ENCODE assay signal across 1 cellular context in genomic region chr10:12129222-12130111, GRCh38.
TF ChIP-seq lines count a peak whose summit lies in the region.

TSS of gene SEC61A2 (plus strand) at chr10:12129677. CDS start at chr10:12129788, 111 bp downstream.

TF ChIP-seq in K562, 482 proteins besides CTCF, POLR2A, EP300 and RAD21 (continued from another document):
- TF ChIP-seq TRIM28 (IDR thresholded peaks at IDR 0.05), result peak; percentile 6; the same call in 1 of the 2 replicates
- TF ChIP-seq SNIP1 (IDR thresholded peaks at IDR 0.05; ENCODE audit: low read depth), result no peak
- no peak for TF ChIP-seq FOXO4 (CRISPR knock-in tag; IDR thresholded peaks at IDR 0.05)
- TF ChIP-seq POLR2H (tag; IDR thresholded peaks at IDR 0.05; ENCODE audit: low read depth), result peak; percentile 76
- peak; percentile 74 for TF ChIP-seq CXXC5 (CRISPR knock-in tag; IDR thresholded peaks at IDR 0.05)
- no peak for TF ChIP-seq ATF1 (CRISPR knock-in tag; IDR thresholded peaks at IDR 0.05)
- TF ChIP-seq ATF1 (tag; IDR thresholded peaks at IDR 0.05), result 0 out of 2 replicates have a peak, but pooled peaks have one; percentile 35
- peak; percentile 79 for TF ChIP-seq SUPT5H (IDR thresholded peaks at IDR 0.05)
- peak; percentile 12; the same call in 1 of the 2 replicates for TF ChIP-seq CREM (IDR thresholded peaks at IDR 0.05; ENCODE audit: low read depth)
- peak; percentile 78 for TF ChIP-seq MEIS2 (IDR thresholded peaks at IDR 0.05; ENCODE audit: partially characterized antibody)
- peak; percentile 92 for TF ChIP-seq ZFX (CRISPR knock-in tag; IDR thresholded peaks at IDR 0.05)
- TF ChIP-seq NUFIP1 (IDR thresholded peaks at IDR 0.05; ENCODE audit: partially characterized antibody), result no peak
- TF ChIP-seq ZNF316 (IDR thresholded peaks at IDR 0.05), result 0 out of 2 replicates have a peak, but pooled peaks have one; percentile 35
- TF ChIP-seq HMGN3 (IDR thresholded peaks at IDR 0.05; ENCODE audit: borderline replicate concordance, extremely low read depth, insufficient read length, low read depth, low read length), result peak; percentile 78
- TF ChIP-seq SIN3A (IDR thresholded peaks at IDR 0.05; ENCODE audit: borderline replicate concordance in 2 of 2, control insufficient read depth in 1 of 2, low read depth in 2 of 2, low read length in 2 of 2), result peak; percentile 19 to 43; a peak in 2 of 4 replicates
- no peak for TF ChIP-seq MTA2 (IDR thresholded peaks at IDR 0.05; ENCODE audit: low read depth)
- 0 out of 2 replicates have a peak, but pooled peaks have one; percentile 61 for TF ChIP-seq ATF7 (IDR thresholded peaks at IDR 0.05)
- peak; percentile 52 for TF ChIP-seq USF2 (CRISPR knock-in tag; IDR thresholded peaks at IDR 0.05)
- TF ChIP-seq RBM25 (IDR thresholded peaks at IDR 0.05; ENCODE audit: low read depth, low read length, severe bottlenecking), result peak; percentile 52
- TF ChIP-seq MBD2 (IDR thresholded peaks at IDR 0.05; ENCODE audit: borderline replicate concordance, low read depth), result 0 out of 2 replicates have a peak, but pooled peaks have one; percentile 30
- TF ChIP-seq BMI1 (IDR thresholded peaks at IDR 0.05; ENCODE audit: low read length), result peak; percentile 89
- TF ChIP-seq CREBBP (IDR thresholded peaks at IDR 0.05; ENCODE audit: low read depth, low read length), result no peak
- peak; percentile 59 for TF ChIP-seq PHF20 (IDR thresholded peaks at IDR 0.05; ENCODE audit: partially characterized antibody)
- TF ChIP-seq TBL1XR1 (IDR thresholded peaks at IDR 0.05; ENCODE audit: low read length in 2 of 2), result no peak
